Comparison of ENCODE assay signal across 17 cellular contexts in genomic region chr3:67127254-67127653, GRCh38.
"Had no signal": no experiment of that assay in that cellular context is flagged by ENCODE, and none has a peak within 500 bp of the region (broad histone marks: within the 10 kb centered on the region; RNA-seq: fewer than 3 reads in every experiment).

No MANE protein-coding gene starts in this region.

- H3K27ac Mint-ChIP-seq: mesothelial cell of epicardium had no signal

- H3K36me3 ChIP-seq: esophagus muscularis mucosa, gastroesophageal sphincter, heart left ventricle, left lung, lower lobe of right lung had no signal

- H2AFZ ChIP-seq: hepatocyte had no signal

- H3K4me2 ChIP-seq: hepatocyte had no signal

- H3K4me1 Mint-ChIP-seq: mesothelial cell of epicardium had no signal

- H3K36me3 Mint-ChIP-seq: mesothelial cell of epicardium had no signal

- H3K27me3 ChIP-seq: dorsolateral prefrontal cortex, esophagus muscularis mucosa, foreskin keratinocyte, gastroesophageal sphincter, left lung had no signal

- H3K79me2 ChIP-seq: hepatocyte had no signal

- DNase-seq: dermis blood vessel endothelial cell; dorsolateral prefrontal cortex; effector CD4-positive, alpha-beta T cell; effector memory CD4-positive, alpha-beta T cell; foreskin keratinocyte; heart left ventricle; hypothalamus; left cardiac atrium; left lung; left ventricle myocardium superior; lower lobe of right lung; mesenchymal stem cell had no signal

- ATAC-seq: foreskin keratinocyte, gastroesophageal sphincter, heart left ventricle, left cardiac atrium, left lung, left ventricle myocardium superior, lower lobe of right lung had no signal

- H3K27ac ChIP-seq: coronary artery, dorsolateral prefrontal cortex, esophagus muscularis mucosa, foreskin keratinocyte, gastroesophageal sphincter, heart left ventricle, hepatocyte, left lung, lower lobe of right lung had no signal

- H3K4me3 Mint-ChIP-seq: mesothelial cell of epicardium had no signal

- H3K4me1 ChIP-seq: esophagus muscularis mucosa, foreskin keratinocyte, gastroesophageal sphincter, heart left ventricle, left lung, lower lobe of right lung had no signal

- H3K4me3 ChIP-seq: coronary artery, dorsolateral prefrontal cortex, esophagus muscularis mucosa, gastroesophageal sphincter, heart left ventricle, hepatocyte, left lung, lower lobe of right lung had no signal
